ENCODE assay signal across 17 cellular contexts in the genomic region with DNA sequence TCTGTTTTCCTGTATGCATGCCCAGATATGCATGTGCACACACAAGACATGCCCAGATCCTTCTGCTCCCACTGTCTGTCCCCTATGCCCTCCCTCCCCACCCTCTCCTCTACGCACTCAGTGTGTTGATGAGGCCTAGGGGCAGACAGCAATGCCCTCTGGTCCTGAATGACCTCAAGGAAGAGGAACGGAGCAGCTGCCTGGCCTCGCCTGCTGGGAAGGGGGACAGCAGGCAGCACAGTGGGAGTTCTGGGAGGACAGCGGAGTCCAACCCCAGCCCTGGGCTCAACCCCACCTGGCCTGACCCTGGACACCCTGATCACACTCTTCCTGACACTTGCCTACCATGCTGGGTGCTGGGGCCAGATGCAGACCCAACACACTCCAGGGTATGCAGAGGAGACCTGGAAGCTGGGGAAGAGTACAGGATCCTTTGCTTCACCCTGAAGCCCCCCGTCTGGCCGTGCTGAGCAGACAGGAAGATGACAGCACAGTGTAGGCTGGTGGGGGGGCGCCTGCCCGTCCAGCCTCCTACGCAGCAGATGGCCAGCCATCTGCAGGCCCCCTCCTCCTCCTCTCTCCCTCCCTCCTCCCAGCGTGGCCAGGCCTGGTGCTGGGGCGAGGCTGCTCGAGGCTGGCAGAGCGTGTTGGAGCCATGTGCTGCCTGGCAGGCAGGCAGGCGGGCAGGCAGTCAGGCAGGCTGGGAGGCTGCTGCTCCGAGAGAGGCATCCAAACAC.
DNase-seq lines count a peak whose midpoint lies in the region; ATAC-seq, FAIRE-seq and TF ChIP-seq lines count a peak whose summit lies in the region.
"Had no signal": no experiment of that assay in that cellular context is flagged by ENCODE, and none has a peak within 500 bp of the region (broad histone marks: within the 10 kb centered on the region; RNA-seq: fewer than 3 reads in every experiment).

No MANE protein-coding gene starts in this region.

- H3K4me3 ChIP-seq in GM12878 (no peak overlapping the region), left lung (no peak overlapping the region)
- H3K4me3 ChIP-seq: coronary artery had no signal

- ATAC-seq in GM12878 (peak; percentile 27; the same call in 2 of the 3 replicates), left lung (no peak)
- ATAC-seq: activated CD8-positive, alpha-beta T cell treated with anti-CD3 and anti-CD28 coated beads, Interleukin-2, amount 10 ng/mL, durations not matched to agents 7 days and 5 days had no signal

- H3K36me3 ChIP-seq in GM12878 (ENCODE audit: control insufficient read depth in 2 of 2, insufficient read depth in 2 of 2, low read length in 1 of 2), result no peaks in the 10 kb centered on the region
- H3K36me3 ChIP-seq in left lung, result no peaks in the 10 kb centered on the region

- DNase-seq in NCI-H1694 treated with DMSO at 0.1 percent for 48 hours (lab: John Stamatoyannopoulos, UW) (peak; percentile 94), GM12878 (ENCODE audit: low read depth, low spot score) (no peak), left kidney (ENCODE audit: low read depth, low spot score) (peak; percentile 76), substantia nigra (lab: John Stamatoyannopoulos, UW) (peak in 48 of 49 donors; percentile 27 to 91 (median 78)), KG1 (lab: John Stamatoyannopoulos, UW) (no peak), left lung (no peak)
- no peak for DNase-seq in stimulated activated CD4-positive, alpha-beta T cell treated with anti-CD3 and anti-CD28 coated beads, Interleukin-1b, Interleukin-23, amount 100 ng/mL, for 48 hours
- DNase-seq in activated CD4-positive, alpha-beta T cell treated with anti-CD3 and anti-CD28 coated beads for 4 hours, result no peak
- DNase-seq: activated CD8-positive, alpha-beta T cell treated with anti-CD3 and anti-CD28 coated beads, Interleukin-2, amount 10 ng/mL, durations not matched to agents 7 days and 5 days; activated naive CD4-positive, alpha-beta T cell treated with anti-CD3 and anti-CD28 coated beads for 36 hours; CD8-positive, alpha-beta memory T cell; NCI-H2081; nephron progenitor cell; stimulated activated CD4-positive, alpha-beta T cell treated with anti-CD3 and anti-CD28 coated beads, Interleukin-15, amount 100 ng/mL, for 24 hours had no signal

- TF ChIP-seq CTCF in GM12878 (IDR thresholded peaks at IDR 0.05 in 2 of 3, conservative IDR thresholded peaks at IDR 0.05 in 1 of 3; ENCODE audit: control insufficient read depth in 2 of 3, extremely low read depth in 1 of 3, insufficient read depth in 1 of 3, low read depth in 3 of 3, low read length in 3 of 3), result no peak
- no peak for TF ChIP-seq CTCF in left lung (IDR thresholded peaks at IDR 0.05)

- H3K9ac ChIP-seq in GM12878 (ENCODE audit: control insufficient read depth, insufficient read depth, low read length), result no peak overlapping the region
- H3K9ac ChIP-seq: KMS-11 had no signal

- H2AFZ ChIP-seq in GM12878 (ENCODE audit: control insufficient read depth, low read depth, low read length), result no peak overlapping the region

- no peak for FAIRE-seq in GM12878 (lab: Jason Lieb, UNC)
- FAIRE-seq: keratinocyte had no signal

- CTCF ChIA-PET in GM12878 (lab: Yijun Ruan, JAX), result no interaction called here

- in situ Hi-C loops in GM12878 (cut with MboI), result no loop called here

- H3K4me1 ChIP-seq in GM12878 (ENCODE audit: control insufficient read depth, insufficient read depth, low read length) (no peaks in the 10 kb centered on the region), left lung (peaks cover under 1 to 23% of the 10 kb centered on the region in 2 donors)

- POLR2A ChIA-PET in GM12878 (lab: Charles Lee), result no interaction called here

- intact Hi-C loops in GM12878 (cut with micrococcal nuclease; ENCODE audit: unreplicated experiment) (no loop called here), left lung (cut with DNase I) (no loop called here)

- SMC1A ChIA-PET in GM12878 (lab: Charles Lee; ENCODE audit: uncharacterized antibody, unreplicated experiment), result no interaction called here

- no peak for TF ChIP-seq RAD21 in GM12878 (IDR thresholded peaks at IDR 0.05; ENCODE audit: insufficient read depth, low read depth, low read length)

- RAD21 ChIA-PET in GM12878 (lab: Charles Lee; ENCODE audit: unreplicated experiment), result no interaction called here

- BruUV-seq in GM12878 (replicated peaks; lab: Mats Ljungman, UMichigan), result no TSS peak

- no peak overlapping the region for H3K4me2 ChIP-seq in GM12878 (ENCODE audit: control insufficient read depth, insufficient read depth)
- H3K4me2 ChIP-seq: KMS-11 had no signal

- H3K9me3 ChIP-seq in GM12878 (replicated peaks; ENCODE audit: control insufficient read depth, insufficient read depth, low read length), result no peaks in the 10 kb centered on the region
- no peaks in the 10 kb centered on the region for H3K9me3 ChIP-seq in left lung

- no peaks in the 10 kb centered on the region for H3K27me3 ChIP-seq in GM12878 (replicated peaks in 1 of 2; ENCODE audit: control insufficient read depth in 2 of 2, insufficient read depth in 2 of 2, low read length in 1 of 2)
- no peaks in the 10 kb centered on the region for H3K27me3 ChIP-seq in left lung

- H3K79me2 ChIP-seq in GM12878 (ENCODE audit: control insufficient read depth, insufficient read depth, low read length), result no peaks in the 10 kb centered on the region

- TF ChIP-seq EP300 in GM12878 (IDR thresholded peaks at IDR 0.05; ENCODE audit: borderline replicate concordance in 1 of 2, control insufficient read depth in 1 of 2, low read depth in 2 of 2, low read length in 2 of 2), result no peak

- H3K27ac ChIP-seq in GM12878 (ENCODE audit: control insufficient read depth, insufficient read depth) (no peak overlapping the region), substantia nigra (ENCODE audit: low read depth, low read length, poor library complexity, severe bottlenecking) (peak overlapping the region; percentile 89), left lung (no peak overlapping the region)
- H3K27ac ChIP-seq: coronary artery, KMS-11 had no signal

- WGBS in GM12878 (ENCODE audit: insufficient coverage, insufficient replicate concordance, low lambda C conversion rate, missing lambda C conversion rate), result 37% methylated on average over 15 of the region's 15 CpGs

- H4K20me1 ChIP-seq in GM12878 (ENCODE audit: control insufficient read depth, insufficient read depth), result no peaks in the 10 kb centered on the region

- TF ChIP-seq POLR2A in GM12878 (IDR thresholded peaks at IDR 0.05; ENCODE audit: low read depth, low read length), result no peak

TF ChIP-seq in GM12878, 131 proteins besides CTCF, POLR2A, EP300 and RAD21:
- TF ChIP-seq SMARCA5 (IDR thresholded peaks at IDR 0.05) (no peak), BRCA1 (IDR thresholded peaks at IDR 0.05; ENCODE audit: low read depth, low read length) (no peak), TCF3 (IDR thresholded peaks at IDR 0.05; ENCODE audit: borderline replicate concordance, insufficient read depth, low read depth, low read length) (no peak), ZNF217 (IDR thresholded peaks at IDR 0.05) (no peak), KLF5 (IDR thresholded peaks at IDR 0.05; ENCODE audit: partially characterized antibody) (no peak), POU2F2 (IDR thresholded peaks at IDR 0.05; ENCODE audit: borderline replicate concordance, low read depth, low read length) (no peak)

Comparison
In these comparisons a context has a peak if more than half of its experiments do, and no peak if none do; other contexts are left out.
1. DNase-seq: peak in NCI-H1694 treated with DMSO at 0.1 percent for 48 hours (single experiment), left kidney (single experiment) and substantia nigra (48 of 49); none in GM12878 (single experiment), stimulated activated CD4-positive, alpha-beta T cell treated with anti-CD3 and anti-CD28 coated beads, Interleukin-1b, Interleukin-23, amount 100 ng/mL, for 48 hours (single experiment), KG1 (single experiment), left lung (0 of 2) and activated CD4-positive, alpha-beta T cell treated with anti-CD3 and anti-CD28 coated beads for 4 hours (0 of 2).